ENCODE assay signal across 10 cellular contexts in genomic region chr13:41827507-41828213, GRCh38.
DNase-seq lines count a peak whose midpoint lies in the region; ATAC-seq, FAIRE-seq and TF ChIP-seq lines count a peak whose summit lies in the region.
"Had no signal": no experiment of that assay in that cellular context is flagged by ENCODE, and none has a peak within 500 bp of the region (broad histone marks: within the 10 kb centered on the region; RNA-seq: fewer than 3 reads in every experiment).

No MANE protein-coding gene starts in this region.

- POLR2A ChIA-PET in SK-N-SH (lab: Yijun Ruan, JAX), result no interaction called here

- in situ Hi-C loops in gastrocnemius medialis (cut with MboI; ENCODE audit: low sequenced_read_pairs in 4 of 4), result no loop called here

- TF ChIP-seq POLR2A in GM12892 (IDR thresholded peaks at IDR 0.05; ENCODE audit: low read depth, low read length), result no peak
- no peak for TF ChIP-seq POLR2A in gastrocnemius medialis (IDR thresholded peaks at IDR 0.05)

- no peak overlapping the region for H2AFZ ChIP-seq in SK-N-SH (ENCODE audit: low read depth)

- WGBS in SK-N-SH (ENCODE audit: low lambda C conversion rate), result 19% methylated on average over 5 of the region's 5 CpGs

- H3K79me2 ChIP-seq in SK-N-SH (ENCODE audit: insufficient read depth), result no peaks in the 10 kb centered on the region

- H3K27ac ChIP-seq in SK-N-SH (ENCODE audit: low read depth in 2 of 2, low read length in 1 of 2) (peak overlapping the region; percentile 50 to 77; a peak in 3 of 4 replicates), gastrocnemius medialis (peak overlapping the region; percentile 71 to 82 (median 74))

- peak overlapping the region; percentile 42 for H3K4me2 ChIP-seq in SK-N-SH

- H3K36me3 ChIP-seq in SK-N-SH (replicated peaks in 1 of 2; ENCODE audit: control insufficient read depth in 1 of 2, insufficient read depth in 2 of 2, low read length in 1 of 2), result no peaks in the 10 kb centered on the region
- peaks cover 0 to 9% of the 10 kb centered on the region in 2 donors for H3K36me3 ChIP-seq in gastrocnemius medialis

- H3K9me2 ChIP-seq in SK-N-SH, result no peaks in the 10 kb centered on the region

- peak; percentile 94 to 98 for ATAC-seq in gastrocnemius medialis
- ATAC-seq in GM19023 (IDR thresholded peaks at IDR 0.05; ENCODE audit: unreplicated experiment), result no peak

- peaks cover 20% of the 10 kb centered on the region for H3F3A ChIP-seq in SK-N-SH (replicated peaks; ENCODE audit: insufficient read depth)

- peak overlapping the region; percentile 6; the same call in 1 of the 2 replicates for H3K9ac ChIP-seq in SK-N-SH

- H3K9me3 ChIP-seq in SK-N-SH (no peaks in the 10 kb centered on the region), gastrocnemius medialis (no peaks in the 10 kb centered on the region)

- H3K4me1 ChIP-seq in SK-N-SH (ENCODE audit: control insufficient read depth in 1 of 2, insufficient read depth in 2 of 2, low read depth in 1 of 2, low read length in 1 of 2) (peaks cover 0 to 10% of the 10 kb centered on the region in 2 experiments; a peak in 2 of 4 replicates), gastrocnemius medialis (peaks cover 20 to 37% of the 10 kb centered on the region in 2 donors)

- TF ChIP-seq RAD21 in SK-N-SH (IDR thresholded peaks at IDR 0.05; ENCODE audit: low read length), result no peak

- H4K20me1 ChIP-seq in SK-N-SH (ENCODE audit: insufficient read depth), result no peaks in the 10 kb centered on the region

- H3K4me3 ChIP-seq in SK-N-SH (ENCODE audit: low read depth in 2 of 2, low read length in 1 of 2) (no peak overlapping the region), foreskin fibroblast (ENCODE audit: low read depth in 1 of 2, low read length in 2 of 2) (no peak overlapping the region), gastrocnemius medialis (peak overlapping the region in 1 of 4 donors; percentile 4)

- intact Hi-C loops in gastrocnemius medialis (cut with DNase I; ENCODE audit: low total_unique reads), result no loop called here

- TF ChIP-seq CTCF in SK-N-SH (IDR thresholded peaks at IDR 0.05), result no peak
- TF ChIP-seq CTCF in foreskin fibroblast (IDR thresholded peaks at IDR 0.05; ENCODE audit: low read depth, low read length), result no peak
- no peak for TF ChIP-seq CTCF in gastrocnemius medialis (IDR thresholded peaks at IDR 0.05 in 4 of 5, conservative IDR thresholded peaks at IDR 0.05 in 1 of 5)

- CTCF ChIA-PET in SK-N-SH (lab: Yijun Ruan, JAX), result no interaction called here

- peak; percentile 55 to 66; a peak in 3 of 4 replicates for TF ChIP-seq EP300 in SK-N-SH (IDR thresholded peaks at IDR 0.05; ENCODE audit: borderline replicate concordance in 1 of 2, low read depth in 1 of 2, low read length in 1 of 2)

- H3K27me3 ChIP-seq in SK-N-SH (ENCODE audit: insufficient read depth) (no peaks in the 10 kb centered on the region), gastrocnemius medialis (no peaks in the 10 kb centered on the region)

- FAIRE-seq in GM12892 (lab: Jason Lieb, UNC), result peak; percentile 17

- DNase-seq in GM12892 (ENCODE audit: insufficient read length), result no peak
- DNase-seq in SK-N-SH, result no peak
- peak; percentile 90 to 94 for DNase-seq in foreskin fibroblast
- peak; percentile 29 to 66 for DNase-seq in gastrocnemius medialis
- no peak for DNase-seq in COLO668 (lab: John Stamatoyannopoulos, UW; ENCODE audit: unreplicated experiment)
- no peak for DNase-seq in AML-193 (lab: John Stamatoyannopoulos, UW)
- no peak for DNase-seq in effector CD8-positive, alpha-beta T cell (lab: John Stamatoyannopoulos, UW)
- DNase-seq: GOT3, KBM-7 had no signal

TF ChIP-seq in SK-N-SH, 30 proteins besides CTCF, POLR2A, EP300 and RAD21 (continues in another document):
- TF ChIP-seq SIN3A (IDR thresholded peaks at IDR 0.05; ENCODE audit: borderline replicate concordance, low read depth, low read length) (peak; percentile 55; the same call in 1 of the 2 replicates), SMC3 (IDR thresholded peaks at IDR 0.05; ENCODE audit: low read depth, low read length) (no peak), POLR2AphosphoS5 (IDR thresholded peaks at IDR 0.05; ENCODE audit: low read depth, low read length) (no peak; the same call in 1 of the 2 replicates), USF2 (IDR thresholded peaks at IDR 0.05; ENCODE audit: borderline replicate concordance, low read depth, low read length) (no peak), JUND (IDR thresholded peaks at IDR 0.05) (peak; percentile 83), NFIC (IDR thresholded peaks at IDR 0.05; ENCODE audit: borderline replicate concordance) (0 out of 2 replicates have a peak, but pooled peaks have one; percentile 52), EZH2phosphoT487 (IDR thresholded peaks at IDR 0.05; ENCODE audit: borderline replicate concordance, low read depth) (no peak), MXI1 (IDR thresholded peaks at IDR 0.05; ENCODE audit: low read depth, low read length) (no peak), REST (IDR thresholded peaks at IDR 0.05; ENCODE audit: low read depth, low read length) (no peak), MAX (IDR thresholded peaks at IDR 0.05; ENCODE audit: low read depth) (peak; percentile 35; the same call in 1 of the 2 replicates), MEF2A (IDR thresholded peaks at IDR 0.05; ENCODE audit: borderline replicate concordance, low read depth) (peak; percentile 69; the same call in 1 of the 2 replicates), USF1 (IDR thresholded peaks at IDR 0.05; ENCODE audit: borderline replicate concordance, low read depth) (no peak), ZBTB33 (IDR thresholded peaks at IDR 0.05; ENCODE audit: borderline replicate concordance, low read depth) (0 out of 2 replicates have a peak, but pooled peaks have one; percentile 26), FOSL2 (IDR thresholded peaks at IDR 0.05; ENCODE audit: borderline replicate concordance, low read depth) (peak; percentile 91), NRF1 (IDR thresholded peaks at IDR 0.05; ENCODE audit: low read depth, low read length) (no peak), GABPA (IDR thresholded peaks at IDR 0.05; ENCODE audit: low read depth) (no peak), TCF12 (IDR thresholded peaks at IDR 0.05) (peak; percentile 87), RXRA (IDR thresholded peaks at IDR 0.05; ENCODE audit: borderline replicate concordance, low read depth) (peak; percentile 96), TEAD4 (IDR thresholded peaks at IDR 0.05; ENCODE audit: borderline replicate concordance, insufficient read depth) (peak; percentile 67), YY1 (IDR thresholded peaks at IDR 0.05; ENCODE audit: low read depth) (no peak)

Comparison
In these comparisons a context has a peak if more than half of its experiments do, and no peak if none do; other contexts are left out.
1. DNase-seq: peak in foreskin fibroblast (2 of 2) and gastrocnemius medialis (2 of 2); none in GM12892 (single experiment), SK-N-SH (single experiment), COLO668 (single experiment), AML-193 (0 of 2) and effector CD8-positive, alpha-beta T cell (single experiment).